16 cellular contexts compared by ENCODE assay signal in genomic region chr5:135092476-135092875, GRCh38. TPM values are rescaled to one million over a fixed set of nuclear protein-coding genes. Genes with fewer than 3 reads are reported as not detected.
A peak's percentile ranks its signal among the peaks of the same experiment; 100 is the strongest.
DNase-seq lines count a peak whose midpoint lies in the region; ATAC-seq and TF ChIP-seq lines count a peak whose summit lies in the region.
"Had no signal": no experiment of that assay in that cellular context is flagged by ENCODE, and none has a peak within 500 bp of the region (broad histone marks: within the 10 kb centered on the region; RNA-seq: fewer than 3 reads in every experiment).

No MANE protein-coding gene starts in this region.

- intact Hi-C loops in cardiac septum (cut with DNase I) (no loop called here), Right ventricle myocardium inferior (cut with DNase I) (no loop called here), sciatic nerve (cut with DNase I) (no loop called here)

- H3K27ac ChIP-seq in coronary artery, result no peak overlapping the region
- H3K27ac ChIP-seq: BLaER1 treated with 17β-estradiol and CSF1 and Interleukin-3, amounts not matched to agents 10 nM and 100 nM; GM23248 had no signal

- H3K4me3 ChIP-seq in coronary artery, result no peak overlapping the region
- H3K4me3 ChIP-seq: BLaER1 treated with 17β-estradiol and CSF1 and Interleukin-3, amounts not matched to agents 10 nM and 100 nM; GM23248 had no signal

- ATAC-seq in Right ventricle myocardium inferior (no peak), sciatic nerve (no peak), HG02623 (IDR thresholded peaks at IDR 0.05; ENCODE audit: unreplicated experiment) (no peak), HG02588 (IDR thresholded peaks at IDR 0.05; ENCODE audit: unreplicated experiment) (no peak)
- ATAC-seq: HepG2 had no signal

- DNase-seq in cardiac septum (ENCODE audit: low spot score), result peak; percentile 54
- no peak for DNase-seq in Right ventricle myocardium inferior (ENCODE audit: missing footprints)
- DNase-seq in coronary artery (ENCODE audit: low spot score), result peak; percentile 45
- peak; percentile 17 for DNase-seq in sciatic nerve (ENCODE audit: low spot score)
- DNase-seq in mucosa of gallbladder (ENCODE audit: low spot score), result no peak
- no peak for DNase-seq in T-helper 9 cell
- DNase-seq: ACHN, Calu3, DMS 273 treated with DMSO at 0.1 percent for 48 hours, GM23248, H9 had no signal

- no peak for TF ChIP-seq CTCF in coronary artery (IDR thresholded peaks at IDR 0.05)

RNA-seq across cellular contexts. Expression of gene PITX1, which starts 58.4 kb away (rescaled TPM):
- total RNA-seq in cardiac septum (0.83 TPM), Right ventricle myocardium inferior (not detected), sciatic nerve (3.6 TPM), mucosa of gallbladder (7.3 TPM)
- total RNA-seq: CD4-positive, alpha-beta T cell; GM23248; H9 had no signal

Comparison
In these comparisons a context has a peak if more than half of its experiments do, and no peak if none do; other contexts are left out.
1. DNase-seq: peak in cardiac septum (single experiment), coronary artery (single experiment) and sciatic nerve (single experiment); none in Right ventricle myocardium inferior (single experiment), mucosa of gallbladder (single experiment) and T-helper 9 cell (single experiment).